ENCODE assay signal across 26 cellular contexts in the genomic region with DNA sequence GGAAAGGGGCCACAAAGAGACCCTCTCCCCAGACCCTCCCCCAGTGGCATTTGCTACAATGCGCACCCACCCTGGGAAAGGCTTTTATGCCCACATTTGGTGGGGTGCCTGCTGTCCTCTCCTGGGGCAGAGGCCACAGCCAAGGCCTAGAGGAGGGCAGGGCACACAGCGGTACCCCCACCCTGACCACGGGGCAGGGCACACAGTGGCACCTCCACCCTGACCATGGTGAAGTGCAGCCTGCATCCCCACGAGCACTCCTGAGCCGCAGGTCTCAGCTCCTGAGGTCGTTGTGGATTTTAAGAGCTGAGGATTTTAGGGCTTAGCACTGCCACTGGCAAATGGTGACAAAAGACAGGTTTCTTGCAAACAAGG.
"Had no signal": no experiment of that assay in that cellular context is flagged by ENCODE, and none has a peak within 500 bp of the region (broad histone marks: within the 10 kb centered on the region; RNA-seq: fewer than 3 reads in every experiment).

No MANE protein-coding gene starts in this region.

- H3K9me3 ChIP-seq: heart right ventricle, left ventricle myocardium inferior, neutrophil, ovary, right atrium auricular region, right lobe of liver, stomach, testis, tibial artery, upper lobe of right lung had no signal

- H3K4me3 Mint-ChIP-seq: memory B cell; naive thymus-derived CD8-positive, alpha-beta T cell; nephron; neural crest cell; stimulated activated memory B cell treated with anti-CD40 and anti-IgM and Interleukin-4, amounts not matched to agents 10 μg/mL and 1 μg/mL and 100 μg/mL, for 72 hours had no signal

- H3K9me3 Mint-ChIP-seq: memory B cell; naive thymus-derived CD8-positive, alpha-beta T cell; nephron; neural crest cell; stimulated activated memory B cell treated with anti-CD40 and anti-IgM and Interleukin-4, amounts not matched to agents 10 μg/mL and 1 μg/mL and 100 μg/mL, for 72 hours had no signal

- ATAC-seq: heart right ventricle; naive thymus-derived CD8-positive, alpha-beta T cell; stimulated activated memory B cell treated with anti-CD40 and anti-IgM and Interleukin-4, amounts not matched to agents 10 μg/mL and 1 μg/mL and 100 μg/mL, for 72 hours; stimulated activated naive CD8-positive, alpha-beta T cell treated with anti-CD3 and anti-CD28 coated beads, Interleukin-15, Interleukin-2, amounts not matched to agents 100 U/mL and 50 U/mL, for 24 hours had no signal

- H3K27me3 Mint-ChIP-seq: memory B cell; naive thymus-derived CD8-positive, alpha-beta T cell; stimulated activated memory B cell treated with anti-CD40 and anti-IgM and Interleukin-4, amounts not matched to agents 10 μg/mL and 1 μg/mL and 100 μg/mL, for 72 hours had no signal

- H3K4me3 ChIP-seq: heart right ventricle, hepatocyte, left ventricle myocardium inferior, ovary, right atrium auricular region, right lobe of liver, smooth muscle cell, stomach, testis, tibial artery, upper lobe of right lung had no signal

- H3K4me1 ChIP-seq: right atrium auricular region, right lobe of liver, testis, tibial artery, upper lobe of right lung had no signal

- H3K27ac Mint-ChIP-seq: memory B cell; nephron; progenitor cell of endocrine pancreas; stimulated activated memory B cell treated with anti-CD40 and anti-IgM and Interleukin-4, amounts not matched to agents 10 μg/mL and 1 μg/mL and 100 μg/mL, for 72 hours had no signal

- DNase-seq: heart right ventricle; islet precursor cell; left ventricle myocardium inferior; naive thymus-derived CD8-positive, alpha-beta T cell; occipital lobe; ovary; right lobe of liver; stimulated activated CD4-positive, alpha-beta T cell treated with anti-CD3 and anti-CD28 coated beads, Interleukin-1b, Interleukin-23, amount 100 ng/mL, for 48 hours; stimulated activated CD4-positive, alpha-beta T cell treated with anti-CD3 and anti-CD28 coated beads, Interleukin-2, amount 100 ng/mL, for 48 hours; stimulated activated CD4-positive, alpha-beta T cell treated with anti-CD3 and anti-CD28 coated beads, Interleukin-4, amount 100 ng/mL, for 4 hours; stimulated activated CD8-positive, alpha-beta memory T cell treated with anti-CD3 and anti-CD28 coated beads, Interleukin-4, amount 100 ng/mL, for 48 hours; stimulated activated naive CD8-positive, alpha-beta T cell treated with anti-CD3 and anti-CD28 coated beads, Interleukin-15, Interleukin-2, amounts not matched to agents 100 U/mL and 50 U/mL, for 24 hours; stomach; testis; tibial artery; trophoblast cell; upper lobe of right lung had no signal

- H3K27ac ChIP-seq: heart right ventricle, hepatocyte, left ventricle myocardium inferior, neutrophil, ovary, right atrium auricular region, right lobe of liver, stomach, testis, tibial artery, upper lobe of right lung had no signal

- H3K36me3 ChIP-seq: ovary had no signal

- H3K27me3 ChIP-seq: heart right ventricle, hepatocyte, neutrophil, ovary, right atrium auricular region, right lobe of liver, stomach, testis, tibial artery, upper lobe of right lung had no signal

- H3K4me1 Mint-ChIP-seq: nephron; stimulated activated memory B cell treated with anti-CD40 and anti-IgM and Interleukin-4, amounts not matched to agents 10 μg/mL and 1 μg/mL and 100 μg/mL, for 72 hours had no signal
